Comparison of ENCODE assay signal across 11 cellular contexts in the genomic region with DNA sequence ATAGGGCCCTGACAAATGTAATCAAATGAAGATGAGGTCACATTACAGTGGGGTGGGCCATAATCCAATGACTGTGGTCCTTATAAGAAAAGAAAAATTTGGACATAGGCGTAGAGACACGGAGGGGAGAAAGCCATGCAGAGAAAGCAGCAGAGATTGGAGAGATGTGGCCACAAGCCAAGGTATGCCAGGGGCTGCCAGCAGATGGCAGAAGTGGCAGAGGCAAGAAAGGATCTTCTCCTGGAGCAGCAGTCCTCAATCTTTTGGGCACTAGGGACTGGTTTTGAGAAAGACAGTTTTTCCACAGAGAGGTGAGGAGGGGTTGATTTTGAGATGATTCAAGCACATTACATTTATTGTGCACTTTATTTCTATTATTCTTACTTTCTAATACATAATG.
DNase-seq lines count a peak whose midpoint lies in the region; FAIRE-seq and TF ChIP-seq lines count a peak whose summit lies in the region.
"Had no signal": no experiment of that assay in that cellular context is flagged by ENCODE, and none has a peak within 500 bp of the region (broad histone marks: within the 10 kb centered on the region; RNA-seq: fewer than 3 reads in every experiment).

No MANE protein-coding gene starts in this region.

- H2AFZ ChIP-seq in keratinocyte (ENCODE audit: control insufficient read depth, low read length): no peak overlapping the region

- H3K9me3 Mint-ChIP-seq in HFFc6: peaks cover 44% of the 10 kb centered on the region

- no peaks in the 10 kb centered on the region for H3K4me1 Mint-ChIP-seq in HFFc6 (ENCODE audit: low read depth)

- no peak overlapping the region for H3K4me3 Mint-ChIP-seq in HFFc6

- H3K27me3 Mint-ChIP-seq in HFFc6 (ENCODE audit: insufficient read depth): no peaks in the 10 kb centered on the region

- no peak overlapping the region for H3K9ac ChIP-seq in keratinocyte (ENCODE audit: control insufficient read depth, extremely low read depth, insufficient read depth, low read length)

- peak; percentile 60 for FAIRE-seq in keratinocyte (lab: Jason Lieb, UNC)
- FAIRE-seq in frontal cortex (lab: Jason Lieb, UNC): no peak

- no peaks in the 10 kb centered on the region for H3K36me3 Mint-ChIP-seq in HFFc6 (ENCODE audit: low read depth)

- dilution Hi-C loops in keratinocyte (cut with MboI; ENCODE audit: extremely low pct_ligation_motif_present, low sequenced_read_pairs): no loop called here

- H3K4me3 ChIP-seq in keratinocyte (ENCODE audit: control insufficient read depth in 2 of 3, extremely low read depth in 1 of 3, insufficient read depth in 2 of 3, low read depth in 1 of 3, low read length in 3 of 3) (no peak overlapping the region), H7 (ENCODE audit: insufficient read depth, low read depth, low read length) (no peak overlapping the region)
- H3K4me3 ChIP-seq: SJCRH30 had no signal

- no peaks in the 10 kb centered on the region for H4K20me1 ChIP-seq in keratinocyte (ENCODE audit: control insufficient read depth, extremely low read depth, insufficient read depth, low read length)

- H3K79me2 ChIP-seq in keratinocyte (ENCODE audit: control insufficient read depth, insufficient read depth, low read length): no peaks in the 10 kb centered on the region

- H3K27ac Mint-ChIP-seq in HFFc6: no peak overlapping the region

- DNase-seq in DMS53 (lab: John Stamatoyannopoulos, UW) (peak; percentile 29), DMS53 treated with DMSO at 0.1 percent for 48 hours (lab: John Stamatoyannopoulos, UW; ENCODE audit: unreplicated experiment) (no peak), HFFc6 (no peak), UCSD-AML1 (lab: John Stamatoyannopoulos, UW; ENCODE audit: unreplicated experiment) (peak; percentile 33), keratinocyte (ENCODE audit: low read depth, low spot score) (no peak), frontal cortex (ENCODE audit: low spot score in 2 of 2) (no peak), GDM1 (lab: John Stamatoyannopoulos, UW) (no peak), H7 (no peak)
- DNase-seq: dermis blood vessel endothelial cell, HCEC 1CT had no signal

- no peaks in the 10 kb centered on the region for H3K4me1 ChIP-seq in keratinocyte (ENCODE audit: control insufficient read depth, extremely low read depth, insufficient read depth, low read length)
- H3K4me1 ChIP-seq: SJCRH30 had no signal

- H3K4me2 ChIP-seq in keratinocyte (ENCODE audit: control insufficient read depth, extremely low read depth, insufficient read depth, low read depth, low read length): no peak overlapping the region

- no peaks in the 10 kb centered on the region for H3K9me1 ChIP-seq in keratinocyte (ENCODE audit: control insufficient read depth, extremely low read depth, insufficient read depth, low read length)

- H3K27ac ChIP-seq in keratinocyte (ENCODE audit: control insufficient read depth, insufficient read depth, low read length): no peak overlapping the region
- H3K27ac ChIP-seq: SJCRH30 had no signal

- H3K27me3 ChIP-seq in keratinocyte (ENCODE audit: control insufficient read depth, extremely low read depth, insufficient read depth, low read length) (no peaks in the 10 kb centered on the region), H7 (ENCODE audit: control insufficient read depth, insufficient read depth, low read length) (no peaks in the 10 kb centered on the region)

- H3K9me3 ChIP-seq in keratinocyte (ENCODE audit: control insufficient read depth, low read depth, low read length): no peaks in the 10 kb centered on the region
- H3K9me3 ChIP-seq: SJCRH30 had no signal

- TF ChIP-seq CTCF in HFFc6 (IDR thresholded peaks at IDR 0.05): peak; percentile 34; the same call in 1 of the 2 replicates
- TF ChIP-seq CTCF in keratinocyte (optimal IDR thresholded peaks at IDR 0.05 in 1 of 3, IDR thresholded peaks at IDR 0.05 in 1 of 3, conservative IDR thresholded peaks at IDR 0.05 in 1 of 3; ENCODE audit: extremely low read depth in 1 of 3, insufficient read depth in 2 of 3, low read length in 3 of 3): peak; percentile 81 to 92 (median 87)

- H3K36me3 ChIP-seq in keratinocyte (ENCODE audit: control insufficient read depth in 2 of 2, extremely low read depth in 1 of 2, insufficient read depth in 2 of 2, low read length in 2 of 2) (no peaks in the 10 kb centered on the region), H7 (replicated peaks; ENCODE audit: control insufficient read depth, insufficient read depth, low read length) (no peaks in the 10 kb centered on the region)
- H3K36me3 ChIP-seq: SJCRH30 had no signal

Comparison
In these comparisons a context has a peak if more than half of its experiments do, and no peak if none do; other contexts are left out.
1. DNase-seq: peak in DMS53 (single experiment) and UCSD-AML1 (single experiment); none in DMS53 treated with DMSO at 0.1 percent for 48 hours (single experiment), HFFc6 (single experiment), keratinocyte (single experiment), frontal cortex (0 of 2), GDM1 (single experiment) and H7 (single experiment).